Comparison of ENCODE assay signal across 8 cellular contexts in the genomic region with DNA sequence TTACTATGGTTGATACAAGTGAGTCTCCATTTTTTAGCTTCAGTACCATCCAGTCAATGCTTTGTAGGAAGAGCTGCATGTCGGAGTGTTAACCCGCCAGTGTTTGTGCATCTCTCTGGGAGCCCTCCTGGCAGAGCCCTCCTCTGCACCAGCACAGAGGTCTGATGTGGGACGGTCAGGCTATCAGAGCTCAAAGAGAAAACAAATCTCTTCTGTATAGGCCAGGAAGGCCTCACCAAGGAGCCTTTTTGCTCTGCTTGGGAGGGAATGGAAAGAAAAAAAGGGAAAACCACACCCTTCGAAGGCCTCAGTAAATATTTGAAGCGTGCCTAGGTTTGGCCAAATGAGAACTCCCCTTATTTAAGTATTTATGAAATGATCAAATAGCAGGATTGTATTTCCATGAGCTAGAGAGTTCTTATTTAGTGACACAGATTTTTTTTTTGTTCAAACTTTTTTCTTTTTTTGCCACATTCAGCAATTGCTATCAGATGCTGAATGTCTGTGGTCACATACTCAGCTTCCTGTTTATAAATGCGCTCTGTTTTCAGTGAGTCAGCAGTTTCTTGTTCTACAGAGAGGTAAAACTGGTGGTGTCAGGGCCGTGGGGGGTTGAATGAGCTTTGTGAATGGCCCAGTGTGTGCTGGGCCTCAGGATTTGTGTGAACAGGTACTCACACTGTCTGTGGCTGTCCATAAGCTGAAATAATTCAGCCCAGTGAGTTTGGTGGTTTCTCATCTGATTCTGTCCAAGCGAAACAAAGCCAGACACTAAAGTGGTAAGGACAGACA.
DNase-seq lines count a peak whose midpoint lies in the region; ATAC-seq and TF ChIP-seq lines count a peak whose summit lies in the region.

No MANE protein-coding gene starts in this region.

- H3K27me3 ChIP-seq in psoas muscle (ENCODE audit: insufficient read depth in 3 of 3, low read length in 2 of 3): no peaks in the 10 kb centered on the region

- DNase-seq in GM03348 (ENCODE audit: low spot score): peak; percentile 84
- peak; percentile 84 for DNase-seq in NOMO-1 treated with DMSO at 0.1 percent for 48 hours (lab: John Stamatoyannopoulos, UW; ENCODE audit: unreplicated experiment)
- DNase-seq in activated T-helper 1 cell treated with anti-CD3 and anti-CD28 coated beads, Interleukin-2, amount 50 U/mL, for 16 hours (ENCODE audit: low read depth in 1 of 2, low spot score in 1 of 2): peak; percentile 16 to 19
- peak; percentile 90 to 92 for DNase-seq in foreskin fibroblast
- no peak for DNase-seq in psoas muscle
- no peak for DNase-seq in NCI-H524 treated with DMSO at 0.1 percent for 48 hours (lab: John Stamatoyannopoulos, UW)
- no peak for DNase-seq in NCI-H2171 treated with DMSO at 0.1 percent for 48 hours (lab: John Stamatoyannopoulos, UW)

- no peak overlapping the region for H3K4me3 ChIP-seq in foreskin fibroblast (ENCODE audit: low read depth in 1 of 2, low read length in 2 of 2)
- H3K4me3 ChIP-seq in psoas muscle: no peak overlapping the region

- H3K9me3 ChIP-seq in psoas muscle: no peaks in the 10 kb centered on the region

- ATAC-seq in HG02571 (IDR thresholded peaks at IDR 0.05; ENCODE audit: unreplicated experiment) (peak; percentile 73), psoas muscle (peak in 3 of 4 donors; percentile 28 to 49 (median 40))

- TF ChIP-seq CTCF in foreskin fibroblast (IDR thresholded peaks at IDR 0.05; ENCODE audit: low read depth, low read length) (no peak), psoas muscle (IDR thresholded peaks at IDR 0.05) (no peak)

- 70 to 77% (median 71%) methylated on average over 8 of the region's 8 CpGs for WGBS in psoas muscle, 3 donors

- no peaks in the 10 kb centered on the region for H3K36me3 ChIP-seq in psoas muscle (ENCODE audit: insufficient read depth in 1 of 2, low read depth in 1 of 2)

- H3K4me1 ChIP-seq in psoas muscle: no peaks in the 10 kb centered on the region

- intact Hi-C loops in psoas muscle (cut with DNase I): loop anchor here in 1 of 2 donors (10.0 kb wide), 1 partner anchor 811 kb away; no protein-coding TSS in a partner anchor

- H3K27ac ChIP-seq in psoas muscle: peak overlapping the region; percentile 61

Comparison
In these comparisons a context has a peak if more than half of its experiments do, and no peak if none do; other contexts are left out.
1. DNase-seq: peak in GM03348 (single experiment), NOMO-1 treated with DMSO at 0.1 percent for 48 hours (single experiment), activated T-helper 1 cell treated with anti-CD3 and anti-CD28 coated beads, Interleukin-2, amount 50 U/mL, for 16 hours (2 of 2) and foreskin fibroblast (2 of 2); none in psoas muscle (0 of 2), NCI-H524 treated with DMSO at 0.1 percent for 48 hours (single experiment) and NCI-H2171 treated with DMSO at 0.1 percent for 48 hours (single experiment).